10 cellular contexts compared by ENCODE assay signal in the genomic region with DNA sequence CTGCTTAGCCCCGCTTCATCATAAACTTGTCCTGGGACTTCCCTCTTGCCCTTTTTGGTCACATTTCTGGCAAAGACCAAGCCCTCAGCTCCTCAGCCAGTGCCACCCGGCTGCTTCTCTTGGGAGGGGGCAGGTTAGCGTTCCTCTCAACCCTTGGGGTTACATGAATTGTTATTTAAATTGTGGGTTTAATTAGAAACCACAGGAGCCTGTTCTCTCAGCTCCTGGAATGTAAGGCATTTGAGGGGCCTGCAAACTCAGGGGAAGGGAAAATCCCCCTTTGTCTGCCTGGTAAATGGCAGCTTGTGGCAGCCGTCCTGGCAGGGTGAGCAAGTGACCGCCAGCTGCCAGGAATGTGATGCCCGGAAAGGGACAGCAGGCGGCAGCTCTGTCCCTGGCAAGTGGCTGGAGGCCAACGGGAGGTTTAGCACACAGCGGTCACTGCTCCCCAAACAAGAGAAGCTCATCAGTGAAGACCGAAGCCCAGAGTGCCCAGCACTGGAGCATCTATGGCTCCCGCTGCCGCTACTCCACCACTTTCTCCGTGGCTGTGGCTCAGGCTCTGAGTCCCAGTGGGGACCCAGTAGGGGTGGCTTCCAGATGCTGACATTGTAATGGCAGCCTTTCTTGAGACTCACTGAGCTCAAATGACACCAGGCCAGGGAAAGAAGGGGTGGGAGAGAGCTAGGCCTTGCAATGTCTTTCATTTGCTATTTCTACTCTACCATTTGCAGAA. TPM values are rescaled to one million over a fixed set of nuclear protein-coding genes. Genes with fewer than 3 reads are reported as not detected.
DNase-seq lines count a peak whose midpoint lies in the region; FAIRE-seq and TF ChIP-seq lines count a peak whose summit lies in the region.
"Had no signal": no experiment of that assay in that cellular context is flagged by ENCODE, and none has a peak within 500 bp of the region (broad histone marks: within the 10 kb centered on the region; RNA-seq: fewer than 3 reads in every experiment).

No MANE protein-coding gene starts in this region.

- intact Hi-C loops in kidney (cut with DNase I): no loop called here

- H3K9me2 ChIP-seq in MM.1S (replicated peaks; ENCODE audit: insufficient read depth, low read length): no peaks in the 10 kb centered on the region

- H3F3A ChIP-seq in MM.1S (ENCODE audit: insufficient read depth, low read length): no peaks in the 10 kb centered on the region

- H3K27me3 ChIP-seq in stomach smooth muscle (ENCODE audit: control insufficient read depth in 1 of 2, insufficient read depth in 2 of 2, low read length in 2 of 2) (no peaks in the 10 kb centered on the region), MM.1S (replicated peaks; ENCODE audit: insufficient read depth, low read length) (no peaks in the 10 kb centered on the region)

- H3K4me3 Mint-ChIP-seq in chondrocyte (ENCODE audit: unreplicated experiment): peak overlapping the region; percentile 4
- no peak overlapping the region for H3K4me3 Mint-ChIP-seq in immature natural killer cell
- H3K4me3 Mint-ChIP-seq in T-helper 2 cell treated with Interferon-gamma antibody and Interleukin-4, amounts not matched to agents 5 μg/mL and 100 μg/mL, for 36 hours: no peak overlapping the region

- H3K27me3 Mint-ChIP-seq in chondrocyte (ENCODE audit: low read depth) (no peaks in the 10 kb centered on the region), immature natural killer cell (ENCODE audit: low read depth in 3 of 3) (peaks cover 2 to 4% (median 3%) of the 10 kb centered on the region in 3 donors)
- no peaks in the 10 kb centered on the region for H3K27me3 Mint-ChIP-seq in T-helper 2 cell treated with Interferon-gamma antibody and Interleukin-4, amounts not matched to agents 5 μg/mL and 100 μg/mL, for 36 hours (ENCODE audit: low read depth)

- no peaks in the 10 kb centered on the region for H4K20me1 ChIP-seq in MM.1S (ENCODE audit: insufficient read depth, low read length)

- no peak overlapping the region for H3K4me2 ChIP-seq in MM.1S (ENCODE audit: low read depth, low read length)

- H3K9ac ChIP-seq in kidney (ENCODE audit: low read length in 2 of 2) (peak overlapping the region in 1 of 2 donors; percentile 60), stomach smooth muscle (ENCODE audit: low read length in 2 of 2) (peak overlapping the region; percentile 1 to 42), MM.1S (ENCODE audit: low read length) (no peak overlapping the region)

- H3K4me1 Mint-ChIP-seq in chondrocyte (ENCODE audit: low read depth) (peaks cover 64% of the 10 kb centered on the region), immature natural killer cell (no peaks in the 10 kb centered on the region)
- H3K4me1 Mint-ChIP-seq in T-helper 2 cell treated with Interferon-gamma antibody and Interleukin-4, amounts not matched to agents 5 μg/mL and 100 μg/mL, for 36 hours (ENCODE audit: low read depth): no peaks in the 10 kb centered on the region
- H3K4me1 Mint-ChIP-seq: naive B cell had no signal

- peaks cover 31 to 32% of the 10 kb centered on the region in 2 donors for H3K4me1 ChIP-seq in kidney (ENCODE audit: control insufficient read depth in 1 of 2, insufficient read depth in 1 of 2, low read depth in 1 of 2, low read length in 2 of 2)
- peaks cover 55% of the 10 kb centered on the region for H3K4me1 ChIP-seq in stomach smooth muscle (ENCODE audit: control insufficient read depth, insufficient read depth, low read length)
- no peaks in the 10 kb centered on the region for H3K4me1 ChIP-seq in MM.1S (ENCODE audit: low read length)

- no peaks in the 10 kb centered on the region for H3K9me3 ChIP-seq in kidney (ENCODE audit: control insufficient read depth in 1 of 2, low read length in 2 of 2)
- H3K9me3 ChIP-seq in stomach smooth muscle (ENCODE audit: control insufficient read depth in 2 of 2, low read length in 2 of 2): no peaks in the 10 kb centered on the region
- no peaks in the 10 kb centered on the region for H3K9me3 ChIP-seq in MM.1S (replicated peaks; ENCODE audit: insufficient read depth, low read length)

- DNase-seq in HT1080 (ENCODE audit: low read depth): peak; percentile 90
- DNase-seq in chondrocyte (ENCODE audit: low spot score): no peak
- DNase-seq in kidney: peak; percentile 87
- DNase-seq in MM.1S: no peak
- no peak for DNase-seq in KBM-7
- no peak for DNase-seq in immature natural killer cell
- no peak for DNase-seq in T-helper 2 cell treated with Interferon-gamma antibody and Interleukin-4, amounts not matched to agents 5 μg/mL and 100 μg/mL, for 36 hours (ENCODE audit: low spot score)
- DNase-seq: naive B cell, OCI-M1 had no signal

- no peak overlapping the region for H2AFZ ChIP-seq in MM.1S (ENCODE audit: low read length)

- peak overlapping the region; percentile 25 to 48 for H3K27ac ChIP-seq in kidney (ENCODE audit: low read depth in 2 of 2, low read length in 2 of 2)
- peak overlapping the region; percentile 81 for H3K27ac ChIP-seq in stomach smooth muscle (ENCODE audit: low read length)
- no peak overlapping the region for H3K27ac ChIP-seq in MM.1S (ENCODE audit: low read length)

- in situ Hi-C loops in KBM-7 (cut with MboI; ENCODE audit: low pct_unique_long_range_greater_than_20kb, low sequenced_read_pairs): no loop called here

- H3K9me3 Mint-ChIP-seq in chondrocyte (ENCODE audit: low read depth) (no peaks in the 10 kb centered on the region), immature natural killer cell (no peaks in the 10 kb centered on the region)
- no peaks in the 10 kb centered on the region for H3K9me3 Mint-ChIP-seq in T-helper 2 cell treated with Interferon-gamma antibody and Interleukin-4, amounts not matched to agents 5 μg/mL and 100 μg/mL, for 36 hours

- H3K4me3 ChIP-seq in kidney (ENCODE audit: low read length in 2 of 2) (no peak overlapping the region), stomach smooth muscle (ENCODE audit: low read length in 2 of 2) (peak overlapping the region in 1 of 2 donors; percentile 29), MM.1S (ENCODE audit: low read length) (no peak overlapping the region)

- H3K36me3 ChIP-seq in kidney (ENCODE audit: control insufficient read depth in 1 of 2, insufficient read depth in 2 of 2, low read length in 2 of 2) (peaks cover 7 to 16% of the 10 kb centered on the region in 2 donors), stomach smooth muscle (ENCODE audit: control insufficient read depth in 2 of 2, insufficient read depth in 2 of 2, low read length in 2 of 2) (peaks cover 0 to 9% of the 10 kb centered on the region in 2 donors), MM.1S (replicated peaks; ENCODE audit: insufficient read depth, low read length) (no peaks in the 10 kb centered on the region)

- H3K79me2 ChIP-seq in MM.1S (ENCODE audit: low read length): no peaks in the 10 kb centered on the region

- H3K27ac Mint-ChIP-seq in chondrocyte (ENCODE audit: unreplicated experiment) (peak overlapping the region; percentile 94), immature natural killer cell (no peak overlapping the region)
- no peak overlapping the region for H3K27ac Mint-ChIP-seq in T-helper 2 cell treated with Interferon-gamma antibody and Interleukin-4, amounts not matched to agents 5 μg/mL and 100 μg/mL, for 36 hours
- H3K27ac Mint-ChIP-seq: naive B cell had no signal

- H3K36me3 Mint-ChIP-seq in chondrocyte (ENCODE audit: low read depth) (peaks cover 11% of the 10 kb centered on the region), immature natural killer cell (peaks cover 0 to 3% (median 0%) of the 10 kb centered on the region in 3 donors)
- no peaks in the 10 kb centered on the region for H3K36me3 Mint-ChIP-seq in T-helper 2 cell treated with Interferon-gamma antibody and Interleukin-4, amounts not matched to agents 5 μg/mL and 100 μg/mL, for 36 hours (ENCODE audit: low read depth)
- H3K36me3 Mint-ChIP-seq: naive B cell had no signal

- no peak for FAIRE-seq in kidney (lab: Jason Lieb, UNC)

- TF ChIP-seq CTCF in chondrocyte (IDR thresholded peaks at IDR 0.05) (peak; percentile 82), kidney (IDR thresholded peaks at IDR 0.05; ENCODE audit: borderline replicate concordance, extremely low read depth, insufficient read depth) (peak; percentile 59), MM.1S (IDR thresholded peaks at IDR 0.05; ENCODE audit: low read length) (no peak)

RNA-seq across cellular contexts. Expression of gene SHB, which starts 51.7 kb away (rescaled TPM):
- total RNA-seq in HT1080 (2014; rRNA removed; shearing (Covaris generic)): 31.9 and 42.8 TPM in 2 replicates
- polyA plus RNA-seq in HT1080 (2015; cell fraction: cytosol; rRNA removed): 38.7 and 41.0 TPM in 2 replicates
- polyA plus RNA-seq in HT1080 (2015; cell fraction: nucleus; rRNA removed): 27.9 and 30.9 TPM in 2 replicates
- 19.6 to 25.1 TPM (median 23.8 TPM) in 3 replicates for total RNA-seq in chondrocyte
- 39.8 TPM for total RNA-seq in kidney
- polyA plus RNA-seq in kidney (ENCODE audit: insufficient read depth, low read depth, low replicate concordance): 16.4 TPM
- under 1 TPM; 0.39 to 0.70 (median 0.57) TPM for polyA plus RNA-seq in immature natural killer cell

Comparison
In these comparisons a context has a peak if more than half of its experiments do, and no peak if none do; other contexts are left out.
1. DNase-seq: peak in HT1080 (single experiment) and kidney (single experiment); none in chondrocyte (single experiment), MM.1S (single experiment), KBM-7 (single experiment), immature natural killer cell (0 of 3) and T-helper 2 cell treated with Interferon-gamma antibody and Interleukin-4, amounts not matched to agents 5 μg/mL and 100 μg/mL, for 36 hours (single experiment).